Comparison of ENCODE assay signal across 8 cellular contexts in genomic region chr3:139389552-139390368, GRCh38. TPM values are rescaled to one million over a fixed set of nuclear protein-coding genes. Genes with fewer than 3 reads are reported as not detected.
A peak's percentile ranks its signal among the peaks of the same experiment; 100 is the strongest.
DNase-seq lines count a peak whose midpoint lies in the region; TF ChIP-seq lines count a peak whose summit lies in the region.

Gene COPB2 (minus strand): TSS chr3:139389647. CDS start chr3:139389550, 97 bp downstream.

- H2AFZ ChIP-seq in MM.1S (ENCODE audit: low read length): peak within 1 kb of the TSS; percentile 92

- H3K79me2 ChIP-seq in MM.1S (ENCODE audit: low read length): peaks cover 61% of the 10 kb centered on the region

- H3K36me3 Mint-ChIP-seq in nephron (ENCODE audit: low read depth): no peaks in the 10 kb centered on the region
- peaks cover 9% of the 10 kb centered on the region for H3K36me3 Mint-ChIP-seq in stimulated activated naive CD8-positive, alpha-beta T cell treated with anti-CD3 and anti-CD28 coated beads, Interleukin-15, Interleukin-2, amounts not matched to agents 100 ng/mL and 50 ng/mL, for 24 hours (ENCODE audit: low read depth)

- H3K9ac ChIP-seq in ES-I3 (ENCODE audit: low read depth, low read length) (peak within 1 kb of the TSS; percentile 97), MM.1S (ENCODE audit: low read length) (peak within 1 kb of the TSS; percentile 95)

- H3K27ac ChIP-seq in MM.1S (ENCODE audit: low read length): peak within 1 kb of the TSS; percentile 93

- H3K27me3 Mint-ChIP-seq in nephron (ENCODE audit: low read depth): no peaks in the 10 kb centered on the region
- no peaks in the 10 kb centered on the region for H3K27me3 Mint-ChIP-seq in stimulated activated naive CD8-positive, alpha-beta T cell treated with anti-CD3 and anti-CD28 coated beads, Interleukin-15, Interleukin-2, amounts not matched to agents 100 ng/mL and 50 ng/mL, for 24 hours

- H3K4me1 Mint-ChIP-seq in nephron: peaks cover 54% of the 10 kb centered on the region
- H3K4me1 Mint-ChIP-seq in stimulated activated naive CD8-positive, alpha-beta T cell treated with anti-CD3 and anti-CD28 coated beads, Interleukin-15, Interleukin-2, amounts not matched to agents 100 ng/mL and 50 ng/mL, for 24 hours (ENCODE audit: low read depth): peaks cover 57% of the 10 kb centered on the region

- no peaks in the 10 kb centered on the region for H3K9me2 ChIP-seq in MM.1S (replicated peaks; ENCODE audit: insufficient read depth, low read length)

- peak; percentile 96 to 99 for DNase-seq in HAP-1 (ENCODE audit: low spot score in 2 of 2)
- DNase-seq in MM.1S: peak; percentile 99
- DNase-seq in SIG-M5 (lab: John Stamatoyannopoulos, UW): peak; percentile 84
- DNase-seq in activated gamma-delta T cell (lab: John Stamatoyannopoulos, UW): peak; percentile 80
- DNase-seq in fibroblast of the aortic adventitia (ENCODE audit: low read depth): peak; percentile 99

- H3F3A ChIP-seq in MM.1S (ENCODE audit: insufficient read depth, low read length): peaks cover 9% of the 10 kb centered on the region

- H3K4me3 Mint-ChIP-seq in nephron: peak within 1 kb of the TSS; percentile 91 to 93 (median 92)
- H3K4me3 Mint-ChIP-seq in stimulated activated naive CD8-positive, alpha-beta T cell treated with anti-CD3 and anti-CD28 coated beads, Interleukin-15, Interleukin-2, amounts not matched to agents 100 ng/mL and 50 ng/mL, for 24 hours: peak within 1 kb of the TSS; percentile 97

- H3K36me3 ChIP-seq in ES-I3 (ENCODE audit: insufficient read depth, low read length): no peaks in the 10 kb centered on the region
- peaks cover 5% of the 10 kb centered on the region; the same call in 1 of the 2 replicates for H3K36me3 ChIP-seq in HAP-1 (replicated peaks)
- no peaks in the 10 kb centered on the region for H3K36me3 ChIP-seq in MM.1S (replicated peaks; ENCODE audit: insufficient read depth, low read length)

- H3K9me3 ChIP-seq in ES-I3 (ENCODE audit: control insufficient read depth, insufficient read depth, low read length): no peaks in the 10 kb centered on the region
- H3K9me3 ChIP-seq in HAP-1: no peaks in the 10 kb centered on the region
- H3K9me3 ChIP-seq in MM.1S (replicated peaks; ENCODE audit: insufficient read depth, low read length): no peaks in the 10 kb centered on the region

- peak within 1 kb of the TSS; percentile 98 to 99 (median 98) for H3K27ac Mint-ChIP-seq in nephron
- H3K27ac Mint-ChIP-seq in stimulated activated naive CD8-positive, alpha-beta T cell treated with anti-CD3 and anti-CD28 coated beads, Interleukin-15, Interleukin-2, amounts not matched to agents 100 ng/mL and 50 ng/mL, for 24 hours: peak within 1 kb of the TSS; percentile 97

- in situ Hi-C loops in HAP-1 (cut with MboI; ENCODE audit: low sequenced_read_pairs): no loop called here

- no peaks in the 10 kb centered on the region; the same call in 1 of the 2 replicates for H3K4me1 ChIP-seq in ES-I3 (ENCODE audit: insufficient read depth, low read length)
- peaks cover 10% of the 10 kb centered on the region for H3K4me1 ChIP-seq in HAP-1
- H3K4me1 ChIP-seq in MM.1S (ENCODE audit: low read length): peaks cover 7% of the 10 kb centered on the region

- H3K4me3 ChIP-seq in HAP-1 (peak within 1 kb of the TSS; percentile 90), MM.1S (ENCODE audit: low read length) (peak within 1 kb of the TSS; percentile 87), fibroblast of the aortic adventitia (ENCODE audit: low read depth, low read length) (peak within 1 kb of the TSS; percentile 94)

- peak within 1 kb of the TSS; percentile 88 for H3K4me2 ChIP-seq in MM.1S (ENCODE audit: low read depth, low read length)

- H4K20me1 ChIP-seq in MM.1S (ENCODE audit: insufficient read depth, low read length): 0 out of 2 replicates have a peak, but pooled peaks cover 9% of the 10 kb centered on the region

- TF ChIP-seq CTCF in MM.1S (IDR thresholded peaks at IDR 0.05; ENCODE audit: low read length) (no peak), fibroblast of the aortic adventitia (IDR thresholded peaks at IDR 0.05; ENCODE audit: insufficient read depth, low read length) (no peak), nephron (IDR thresholded peaks at IDR 0.05; ENCODE audit: unreplicated experiment in 3 of 3) (no peak)

- H3K27me3 ChIP-seq in HAP-1 (ENCODE audit: low read depth) (no peaks in the 10 kb centered on the region), MM.1S (replicated peaks; ENCODE audit: insufficient read depth, low read length) (no peaks in the 10 kb centered on the region)

- no peaks in the 10 kb centered on the region for H3K9me3 Mint-ChIP-seq in nephron
- H3K9me3 Mint-ChIP-seq in stimulated activated naive CD8-positive, alpha-beta T cell treated with anti-CD3 and anti-CD28 coated beads, Interleukin-15, Interleukin-2, amounts not matched to agents 100 ng/mL and 50 ng/mL, for 24 hours: no peaks in the 10 kb centered on the region

RNA-seq across cellular contexts. Expression of gene COPB2, which starts in this region (rescaled TPM):
- total RNA-seq in fibroblast of the aortic adventitia (ENCODE audit: low replicate concordance): 112 and 173 TPM in 2 replicates

Comparison
In these comparisons a context has a peak if more than half of its experiments do, and no peak if none do; other contexts are left out.
1. Peak in every context shown above with its lines: DNase-seq, H3K4me3 ChIP-seq and H3K27ac ChIP-seq.